Comparison of ENCODE assay signal across 8 cellular contexts in the genomic region with DNA sequence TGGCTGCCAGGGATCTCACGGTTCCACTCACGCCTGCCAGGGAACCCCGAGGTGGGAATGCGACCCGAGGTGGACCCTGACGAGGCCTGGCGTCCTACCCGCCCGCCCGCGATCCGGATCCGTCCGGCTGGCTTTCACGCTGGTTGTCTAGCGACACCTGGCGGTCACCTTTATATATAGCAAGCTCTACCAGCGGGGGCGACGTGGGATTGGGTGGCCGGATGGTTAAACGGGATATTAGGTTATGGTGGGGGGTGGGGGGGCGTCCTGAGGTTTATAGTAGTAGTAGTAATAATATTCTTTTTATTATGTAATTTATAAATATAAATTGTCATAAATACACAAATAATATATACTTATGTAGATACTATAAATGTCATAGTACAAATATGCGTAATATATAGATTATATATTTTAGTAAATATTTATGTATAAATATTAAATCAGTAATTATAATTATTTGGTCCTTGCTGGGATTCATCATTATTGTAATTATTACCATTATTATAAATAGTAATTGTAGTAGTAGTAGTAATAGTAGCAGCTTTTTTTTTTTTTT.
DNase-seq lines count a peak whose midpoint lies in the region; ATAC-seq and TF ChIP-seq lines count a peak whose summit lies in the region.

No MANE protein-coding gene starts in this region.

- ATAC-seq in GM21717 (IDR thresholded peaks at IDR 0.05; ENCODE audit: unreplicated experiment) (peak; percentile 59), HG02642 (IDR thresholded peaks at IDR 0.05; ENCODE audit: poor library complexity, unreplicated experiment) (no peak)

- H3K27me3 ChIP-seq in BJ (ENCODE audit: control insufficient read depth, insufficient read depth, low read length): peaks cover 5% of the 10 kb centered on the region

- POLR2A ChIA-PET in BJ (lab: Charles Lee): interaction anchor here (0.6 kb wide), 1 partner anchor 67 kb away, joined by 6 read pairs; no protein-coding TSS in a partner anchor

- H3K4me3 ChIP-seq in BJ (ENCODE audit: low read depth, low read length): no peak overlapping the region; the same call in 1 of the 2 replicates

- no peak for DNase-seq in BJ (ENCODE audit: low read depth)
- DNase-seq in NCI-H226: peak; percentile 47
- DNase-seq in activated CD4-positive, alpha-beta T cell treated with anti-CD3 and anti-CD28 coated beads for 24 hours (ENCODE audit: low read depth in 2 of 2): peak; percentile 57 to 68
- peak; percentile 75 for DNase-seq in cerebellar cortex (ENCODE audit: low spot score)
- peak; percentile 70 for DNase-seq in kidney tubule cell (ENCODE audit: low spot score)
- DNase-seq in stimulated activated CD4-positive, alpha-beta T cell treated with anti-CD3 and anti-CD28 coated beads, Interleukin-1b, Interleukin-23, amount 100 ng/mL, for 4 hours (ENCODE audit: low read depth in 2 of 2): peak; percentile 67 to 78

- H3K36me3 ChIP-seq in BJ (ENCODE audit: control insufficient read depth, insufficient read depth, low read length): no peaks in the 10 kb centered on the region

- CTCF ChIA-PET in BJ (lab: Yijun Ruan, JAX): interaction anchor here (0.6 to 6.6 kb wide), 26 partner anchors 11 to 394 kb away, joined by 3 to 112 read pairs (median 4); no protein-coding TSS in a partner anchor

- TF ChIP-seq CTCF in BJ (IDR thresholded peaks at IDR 0.05; ENCODE audit: insufficient read depth, low read depth, low read length): peak; percentile 84
